Comparison of ENCODE assay signal across 11 cellular contexts in the genomic region with DNA sequence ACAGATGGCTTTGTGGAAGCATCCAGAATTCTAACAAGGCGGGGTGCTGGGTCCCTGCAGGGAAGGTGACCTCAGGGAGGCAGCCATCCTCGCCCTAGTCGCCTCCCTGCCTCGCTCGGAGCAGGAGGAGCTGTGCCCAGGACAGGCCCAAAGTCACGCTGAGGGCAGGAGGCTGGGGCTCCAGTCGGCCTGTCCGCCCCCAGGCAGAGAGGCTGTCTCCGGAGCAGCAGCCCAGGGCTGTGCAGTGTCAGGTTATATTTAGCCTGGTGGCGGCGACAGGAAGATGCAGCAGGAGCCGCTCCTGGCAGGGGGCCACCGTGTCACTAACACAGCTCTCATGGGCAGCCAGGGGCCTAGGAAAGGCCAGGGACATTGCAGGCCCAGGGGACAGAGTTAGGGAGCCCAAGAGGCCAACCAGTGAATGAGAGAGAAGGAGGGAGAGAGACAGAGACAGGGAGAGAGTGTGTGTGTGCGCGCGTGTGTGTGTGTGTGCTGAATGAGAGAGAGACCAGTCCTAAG. TPM values are rescaled to one million over a fixed set of nuclear protein-coding genes. Genes with fewer than 3 reads are reported as not detected.
DNase-seq lines count a peak whose midpoint lies in the region; ATAC-seq and TF ChIP-seq lines count a peak whose summit lies in the region.
"Had no signal": no experiment of that assay in that cellular context is flagged by ENCODE, and none has a peak within 500 bp of the region (broad histone marks: within the 10 kb centered on the region; RNA-seq: fewer than 3 reads in every experiment).

No MANE protein-coding gene starts in this region.

- in situ Hi-C loops in Panc1 (cut with HindIII; ENCODE audit: low pct_unique_long_range_greater_than_20kb, low sequenced_read_pairs) = no loop called here

- TF ChIP-seq CTCF in Panc1 (IDR thresholded peaks at IDR 0.05) (no peak), cardiac muscle cell (IDR thresholded peaks at IDR 0.05; ENCODE audit: low read depth, low read length) (no peak)

- H3K27me3 ChIP-seq in Panc1 (ENCODE audit: control insufficient read depth, insufficient read depth, low read length) (no peaks in the 10 kb centered on the region), cardiac muscle cell (no peaks in the 10 kb centered on the region), stomach smooth muscle (ENCODE audit: control insufficient read depth in 1 of 2, insufficient read depth in 2 of 2, low read length in 2 of 2) (no peaks in the 10 kb centered on the region)
- H3K27me3 ChIP-seq: ascending aorta had no signal

- intact Hi-C loops in Panc1 (cut with micrococcal nuclease; ENCODE audit: unreplicated experiment) = loop anchor here (5.0 kb wide), 1 partner anchor 53 kb away; no protein-coding TSS in a partner anchor

- H3K4me1 ChIP-seq in Panc1 (ENCODE audit: control insufficient read depth, insufficient read depth, low read length) (peaks cover 3% of the 10 kb centered on the region), cardiac muscle cell (ENCODE audit: low read depth) (peaks cover 94% of the 10 kb centered on the region), stomach smooth muscle (ENCODE audit: control insufficient read depth, insufficient read depth, low read length) (peaks cover 79% of the 10 kb centered on the region)
- H3K4me1 ChIP-seq: ascending aorta had no signal

- peak overlapping the region in 1 of 2 donors; percentile 28 for H3K9ac ChIP-seq in stomach smooth muscle (ENCODE audit: low read length in 2 of 2)

- CTCF ChIA-PET in Panc1 (lab: Charles Lee) = interaction anchor here (0.7 to 1.4 kb wide), 2 partner anchors 16 to 46 kb away, joined by 4 to 5 read pairs; no protein-coding TSS in a partner anchor

- no TSS peak for BruUV-seq in Panc1 (replicated peaks; lab: Mats Ljungman, UMichigan)

- peak; percentile 22; the same call in 1 of the 2 replicates for ATAC-seq in Panc1

- no peak overlapping the region for H3K27ac ChIP-seq in Panc1 (ENCODE audit: low read length)
- H3K27ac ChIP-seq in cardiac muscle cell = peak overlapping the region; percentile 97
- peak overlapping the region; percentile 97 for H3K27ac ChIP-seq in stomach smooth muscle (ENCODE audit: low read length)
- H3K27ac ChIP-seq: ascending aorta had no signal

- H3K9me3 ChIP-seq in Panc1 (ENCODE audit: control insufficient read depth, insufficient read depth, low read depth, low read length) (no peaks in the 10 kb centered on the region), cardiac muscle cell (ENCODE audit: low read depth) (no peaks in the 10 kb centered on the region), stomach smooth muscle (ENCODE audit: control insufficient read depth in 2 of 2, low read length in 2 of 2) (no peaks in the 10 kb centered on the region)
- H3K9me3 ChIP-seq: ascending aorta had no signal

- H3K4me3 ChIP-seq in Panc1 (ENCODE audit: low read depth in 2 of 2, low read length in 2 of 2) = no peak overlapping the region
- H3K4me3 ChIP-seq in cardiac muscle cell = no peak overlapping the region
- peak overlapping the region in 1 of 2 donors; percentile 40 for H3K4me3 ChIP-seq in stomach smooth muscle (ENCODE audit: low read length in 2 of 2)
- H3K4me3 ChIP-seq: ascending aorta had no signal

- H3K36me3 ChIP-seq in Panc1 (ENCODE audit: control insufficient read depth, insufficient read depth, low read length) (no peaks in the 10 kb centered on the region), cardiac muscle cell (no peaks in the 10 kb centered on the region), stomach smooth muscle (ENCODE audit: control insufficient read depth in 2 of 2, insufficient read depth in 2 of 2, low read length in 2 of 2) (no peaks in the 10 kb centered on the region)
- H3K36me3 ChIP-seq: ascending aorta had no signal

- DNase-seq in NCI-H2081 (lab: John Stamatoyannopoulos, UW) (peak; percentile 41 to 75), NCI-H2081 treated with DMSO at 0.1 percent for 48 hours (lab: John Stamatoyannopoulos, UW) (no peak), Panc1 (ENCODE audit: low read depth, low spot score) (no peak), cardiac muscle cell (ENCODE audit: low read depth in 1 of 2, low spot score in 1 of 2) (peak in 1 of 2 donors; percentile 92), NCI-H2196 (lab: John Stamatoyannopoulos, UW; ENCODE audit: unreplicated experiment) (no peak), germinal center (ENCODE audit: low spot score) (no peak)
- no peak for DNase-seq in central memory CD4-positive, alpha-beta T cell
- DNase-seq: activated CD8-positive, alpha-beta memory T cell treated with anti-CD3 and anti-CD28 coated beads for 24 hours; mammary epithelial cell had no signal

- POLR2A ChIA-PET in Panc1 (lab: Charles Lee) = no interaction called here

RNA-seq across cellular contexts. Expression of a gene that starts 13.5 kb away (rescaled TPM):
- total RNA-seq in Panc1 (2021; ENCODE audit: unreplicated experiment) (1.8 TPM), cardiac muscle cell (91.5 and 110 TPM in 2 replicates)
- polyA plus RNA-seq in Panc1 (2012; ENCODE audit: insufficient read length) = 3.1 TPM
- polyA plus RNA-seq in cardiac muscle cell = 48.0 and 64.2 TPM in 2 replicates
- total RNA-seq: ascending aorta had no signal
- polyA plus RNA-seq: mammary epithelial cell had no signal

RNA-seq across cellular contexts. Expression of a gene that starts 26.2 kb away (rescaled TPM):
- 3.1 TPM for total RNA-seq in Panc1 (2021; ENCODE audit: unreplicated experiment)
- 7.4 TPM for polyA plus RNA-seq in Panc1 (2012; ENCODE audit: insufficient read length)
- total RNA-seq in cardiac muscle cell = 19.7 and 20.3 TPM in 2 replicates
- 13.1 and 16.3 TPM in 2 replicates for polyA plus RNA-seq in cardiac muscle cell

RNA-seq across cellular contexts. Expression of a gene that starts 59.6 kb away (rescaled TPM):
- total RNA-seq in Panc1 (2021; ENCODE audit: unreplicated experiment) (0.98 TPM), cardiac muscle cell (7.1 and 8.4 TPM in 2 replicates)
- 1.6 TPM for polyA plus RNA-seq in Panc1 (2012; ENCODE audit: insufficient read length)
- 13.0 and 22.7 TPM in 2 replicates for polyA plus RNA-seq in cardiac muscle cell
- total RNA-seq: ascending aorta had no signal

Comparison
In these comparisons a context has a peak if more than half of its experiments do, and no peak if none do; other contexts are left out.
1. DNase-seq: peak in NCI-H2081 (2 of 2); none in NCI-H2081 treated with DMSO at 0.1 percent for 48 hours (single experiment), Panc1 (single experiment), NCI-H2196 (single experiment), central memory CD4-positive, alpha-beta T cell (single experiment) and germinal center (single experiment).
2. RNA of a gene that starts 13.5 kb away (total RNA-seq): 91.5 to 110 TPM in cardiac muscle cell; 1.8 TPM in Panc1 (single experiment); every median in the first group is over 10 times any median in the second.